ENCODE assay signal across 12 cellular contexts in the genomic region with DNA sequence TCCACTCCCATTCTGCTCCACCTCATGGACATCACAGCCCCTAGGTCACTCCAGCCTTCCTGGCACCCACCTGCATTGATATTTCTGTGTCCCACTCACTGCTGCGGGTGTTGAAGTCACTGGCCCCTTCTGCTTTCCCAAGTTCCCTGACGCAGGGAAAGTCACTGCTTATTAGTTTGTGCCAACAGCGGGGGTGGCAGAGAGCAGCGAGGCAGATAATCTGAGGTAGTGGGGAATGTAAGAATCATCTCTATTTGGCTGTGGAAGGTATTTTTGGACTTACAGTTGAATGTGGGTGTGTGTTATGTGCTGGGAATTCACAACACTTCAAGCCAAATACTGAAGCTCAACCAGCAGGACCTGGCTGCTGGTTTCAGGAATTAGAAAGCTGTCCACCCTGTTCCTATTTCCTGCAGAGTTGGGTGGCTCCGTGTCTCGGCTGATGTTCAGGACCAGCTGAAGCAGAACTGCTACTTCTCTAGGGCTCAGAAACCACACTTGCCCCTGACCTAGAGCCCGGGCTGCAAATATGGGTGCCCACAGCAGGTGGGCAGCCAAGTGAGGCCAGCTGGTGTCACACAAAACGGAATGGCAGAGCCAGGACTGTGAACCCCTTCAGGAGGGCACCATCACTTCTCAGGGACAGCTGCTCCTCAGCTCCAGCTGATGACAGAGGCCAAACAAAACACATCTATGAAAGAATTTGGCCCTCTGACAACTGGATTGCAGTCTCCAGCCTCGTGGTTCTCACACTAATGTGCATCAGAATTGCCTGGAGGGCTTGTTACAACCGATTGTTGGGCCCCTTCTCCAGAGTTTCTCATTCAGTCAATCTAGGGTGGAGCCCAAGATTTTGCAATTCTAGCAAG. TPM values are rescaled to one million over a fixed set of nuclear protein-coding genes. Genes with fewer than 3 reads are reported as not detected.
A peak's percentile ranks its signal among the peaks of the same experiment; 100 is the strongest.
DNase-seq lines count a peak whose midpoint lies in the region; TF ChIP-seq lines count a peak whose summit lies in the region.
"Had no signal": no experiment of that assay in that cellular context is flagged by ENCODE, and none has a peak within 500 bp of the region (broad histone marks: within the 10 kb centered on the region; RNA-seq: fewer than 3 reads in every experiment).

No MANE protein-coding gene starts in this region.

- peaks cover 7% of the 10 kb centered on the region for H3K4me1 Mint-ChIP-seq in type B pancreatic cell (ENCODE audit: unreplicated experiment)

- no peak overlapping the region for H3K4me3 ChIP-seq in epithelial cell of esophagus (ENCODE audit: low read length)
- H3K4me3 ChIP-seq in HAP-1: no peak overlapping the region
- H3K4me3 ChIP-seq: suprapubic skin had no signal

- peaks cover 6% of the 10 kb centered on the region for H3K4me1 ChIP-seq in HAP-1

- H3K36me3 ChIP-seq in HAP-1 (replicated peaks): no peaks in the 10 kb centered on the region
- H3K36me3 ChIP-seq: suprapubic skin had no signal

- no peaks in the 10 kb centered on the region for H3K36me3 Mint-ChIP-seq in type B pancreatic cell
- H3K36me3 Mint-ChIP-seq: natural killer cell treated with Interleukin-12 subunit alpha and Interleukin-12 subunit beta and Interleukin-15 and Interleukin-18, amount 100 ng/mL, for 72 hours had no signal

- H3K27me3 Mint-ChIP-seq in type B pancreatic cell: peaks cover 35% of the 10 kb centered on the region

- no peak overlapping the region for H3K4me3 Mint-ChIP-seq in type B pancreatic cell
- H3K4me3 Mint-ChIP-seq: natural killer cell treated with Interleukin-12 subunit alpha and Interleukin-12 subunit beta and Interleukin-15 and Interleukin-18, amount 100 ng/mL, for 72 hours had no signal

- H3K27me3 ChIP-seq in HAP-1 (ENCODE audit: low read depth): peaks cover 5% of the 10 kb centered on the region; the same call in 1 of the 2 replicates

- TF ChIP-seq CTCF in epithelial cell of esophagus (IDR thresholded peaks at IDR 0.05; ENCODE audit: insufficient read depth, low read depth, low read length, missing control alignments): no peak
- TF ChIP-seq CTCF in type B pancreatic cell (conservative IDR thresholded peaks at IDR 0.05): no peak

- peak; percentile 65 for DNase-seq in AG20443 (ENCODE audit: low spot score)
- DNase-seq in NCI-H446 treated with DMSO at 0.1 percent for 48 hours (lab: John Stamatoyannopoulos, UW): peak; percentile 21
- DNase-seq in epithelial cell of esophagus (ENCODE audit: low read depth): peak; percentile 89
- peak; percentile 2 for DNase-seq in midbrain (lab: John Stamatoyannopoulos, UW)
- DNase-seq in NCI-H510A treated with DMSO at 0.1 percent for 48 hours (lab: John Stamatoyannopoulos, UW): no peak
- no peak for DNase-seq in type B pancreatic cell (ENCODE audit: extremely low spot score, unreplicated experiment)
- no peak for DNase-seq in NCI-H510A (lab: John Stamatoyannopoulos, UW)
- no peak for DNase-seq in HAP-1 (ENCODE audit: low spot score in 2 of 2)
- DNase-seq: cortex of kidney, NCI-H1417 treated with DMSO at 0.1 percent for 48 hours had no signal

- no peak overlapping the region for H3K27ac Mint-ChIP-seq in type B pancreatic cell
- H3K27ac Mint-ChIP-seq: natural killer cell treated with Interleukin-12 subunit alpha and Interleukin-12 subunit beta and Interleukin-15 and Interleukin-18, amount 100 ng/mL, for 72 hours had no signal

- in situ Hi-C loops in HAP-1 (cut with MboI; ENCODE audit: low sequenced_read_pairs): no loop called here

- H3K9me3 Mint-ChIP-seq in type B pancreatic cell: no peaks in the 10 kb centered on the region
- H3K9me3 Mint-ChIP-seq: natural killer cell treated with Interleukin-12 subunit alpha and Interleukin-12 subunit beta and Interleukin-15 and Interleukin-18, amount 100 ng/mL, for 72 hours had no signal

- no peaks in the 10 kb centered on the region for H3K9me3 ChIP-seq in HAP-1
- H3K9me3 ChIP-seq: suprapubic skin had no signal

RNA-seq across cellular contexts. Expression of gene SEMA5B, which starts 57.7 kb away (rescaled TPM):
- total RNA-seq in type B pancreatic cell (ENCODE audit: low replicate concordance): 0.50 and 12.8 TPM in 2 replicates
- total RNA-seq: natural killer cell treated with Interleukin-12 subunit alpha and Interleukin-12 subunit beta and Interleukin-15 and Interleukin-18, amount 100 ng/mL, for 72 hours had no signal

Comparison
In these comparisons a context has a peak if more than half of its experiments do, and no peak if none do; other contexts are left out.
1. DNase-seq: peak in AG20443 (single experiment), NCI-H446 treated with DMSO at 0.1 percent for 48 hours (single experiment), epithelial cell of esophagus (single experiment) and midbrain (single experiment); none in NCI-H510A treated with DMSO at 0.1 percent for 48 hours (single experiment), type B pancreatic cell (single experiment), NCI-H510A (single experiment) and HAP-1 (0 of 2).